ENCODE assay signal across 25 cellular contexts in genomic region chr7:129630341-129630740, GRCh38. TPM values are rescaled to one million over a fixed set of nuclear protein-coding genes. Genes with fewer than 3 reads are reported as not detected.
A peak's percentile ranks its signal among the peaks of the same experiment; 100 is the strongest.
DNase-seq lines count a peak whose midpoint lies in the region; ATAC-seq and TF ChIP-seq lines count a peak whose summit lies in the region.
"Had no signal": no experiment of that assay in that cellular context is flagged by ENCODE, and none has a peak within 500 bp of the region (broad histone marks: within the 10 kb centered on the region; RNA-seq: fewer than 3 reads in every experiment).

No MANE protein-coding gene starts in this region.

- peaks cover 33% of the 10 kb centered on the region for H3K27me3 ChIP-seq in GM23338 (ENCODE audit: insufficient read depth)
- no peaks in the 10 kb centered on the region for H3K27me3 ChIP-seq in Karpas-422 (ENCODE audit: low read length)
- H3K27me3 ChIP-seq in PC-3 (ENCODE audit: low read length), result no peaks in the 10 kb centered on the region
- H3K27me3 ChIP-seq: BLaER1 had no signal

- 0 out of 2 replicates have a peak overlapping the region, but pooled peaks have one; percentile 36 for H3K9ac ChIP-seq in Karpas-422 (ENCODE audit: low read length)
- no peak overlapping the region for H3K9ac ChIP-seq in PC-3 (ENCODE audit: low read length)
- H3K9ac ChIP-seq: BLaER1, GM23248 had no signal

- no peaks in the 10 kb centered on the region for H3K36me3 ChIP-seq in GM23338 (ENCODE audit: insufficient read depth)
- H3K36me3 ChIP-seq in Karpas-422 (ENCODE audit: insufficient read depth, low read length), result peaks cover 3% of the 10 kb centered on the region
- no peaks in the 10 kb centered on the region for H3K36me3 ChIP-seq in PC-3 (ENCODE audit: low read depth, low read length)
- H3K36me3 ChIP-seq: BLaER1, HAP-1 had no signal

- TF ChIP-seq CTCF in GM23338 (conservative IDR thresholded peaks at IDR 0.05; ENCODE audit: low read depth in 2 of 2), result no peak
- TF ChIP-seq CTCF in neural crest cell (conservative IDR thresholded peaks at IDR 0.05), result no peak
- TF ChIP-seq CTCF in PC-3 (conservative IDR thresholded peaks at IDR 0.05; ENCODE audit: low read depth, low read length), result no peak

- no peaks in the 10 kb centered on the region for H3F3A ChIP-seq in GM23338 (replicated peaks; ENCODE audit: low read depth)
- no peaks in the 10 kb centered on the region for H3F3A ChIP-seq in PC-3 (ENCODE audit: low read length, unreplicated experiment)

- ATAC-seq in GM23338, result peak; percentile 57
- no peak for ATAC-seq in T-helper 17 cell
- no peak for ATAC-seq in HG02870 (IDR thresholded peaks at IDR 0.05; ENCODE audit: unreplicated experiment)
- no peak for ATAC-seq in PC-3
- ATAC-seq in HG02571 (IDR thresholded peaks at IDR 0.05; ENCODE audit: unreplicated experiment), result no peak
- ATAC-seq: HepG2, K562, SK-N-SH treated with all-trans-retinoic acid at 6 μM for 48 hours, T-cell had no signal

- H3K27ac ChIP-seq in GM23338 (ENCODE audit: low read depth), result no peak overlapping the region
- H3K27ac ChIP-seq in Karpas-422 (ENCODE audit: low read length), result peak overlapping the region; percentile 46; the same call in 1 of the 2 replicates
- no peak overlapping the region for H3K27ac ChIP-seq in PC-3 (ENCODE audit: low read length)
- H3K27ac ChIP-seq: BLaER1, GM23248 had no signal

- H3K4me1 ChIP-seq in GM23338 (ENCODE audit: insufficient read depth), result peaks cover 49% of the 10 kb centered on the region
- H3K4me1 ChIP-seq in Karpas-422 (ENCODE audit: low read length), result peaks cover 49% of the 10 kb centered on the region
- H3K4me1 ChIP-seq in PC-3 (ENCODE audit: insufficient read depth, low read length), result peaks cover 3% of the 10 kb centered on the region; the same call in 1 of the 2 replicates
- H3K4me1 ChIP-seq: BLaER1 had no signal

- BruUV-seq in PC-3 (replicated peaks; lab: Mats Ljungman, UMichigan), result no TSS peak

- H3K27ac Mint-ChIP-seq in GM23338, result no peak overlapping the region
- H3K27ac Mint-ChIP-seq in T-helper 17 cell, result peak overlapping the region; percentile 32
- H3K27ac Mint-ChIP-seq in neural crest cell (ENCODE audit: unreplicated experiment), result peak overlapping the region; percentile 35
- H3K27ac Mint-ChIP-seq: CD4-positive, alpha-beta T cell; T-cell had no signal

- H2AFZ ChIP-seq in GM23338 (no peak overlapping the region), Karpas-422 (ENCODE audit: low read length) (no peak overlapping the region), PC-3 (ENCODE audit: low read length) (no peak overlapping the region)
- H2AFZ ChIP-seq: GM23248 had no signal

- H3K9me3 Mint-ChIP-seq in GM23338, result no peaks in the 10 kb centered on the region
- no peaks in the 10 kb centered on the region for H3K9me3 Mint-ChIP-seq in neural crest cell
- H3K9me3 Mint-ChIP-seq: CD4-positive, alpha-beta T cell; T-cell had no signal

- H3K79me2 ChIP-seq in GM23338 (replicated peaks; ENCODE audit: insufficient read depth), result peaks cover 89% of the 10 kb centered on the region
- H3K79me2 ChIP-seq in Karpas-422 (ENCODE audit: low read length), result peaks cover 89% of the 10 kb centered on the region
- H3K79me2 ChIP-seq in PC-3 (ENCODE audit: low read length), result peaks cover 90% of the 10 kb centered on the region

- peaks cover 12% of the 10 kb centered on the region for H3K27me3 Mint-ChIP-seq in GM23338 (ENCODE audit: insufficient read depth, low read depth, poor library complexity)
- H3K27me3 Mint-ChIP-seq in T-helper 17 cell, result no peaks in the 10 kb centered on the region
- no peaks in the 10 kb centered on the region for H3K27me3 Mint-ChIP-seq in neural crest cell (ENCODE audit: low read depth)
- H3K27me3 Mint-ChIP-seq: CD4-positive, alpha-beta T cell; T-cell had no signal

- POLR2A ChIA-PET in PC-3 (lab: Charles Lee; ENCODE audit: unreplicated experiment), result interaction anchor here (0.5 kb wide), 1 partner anchor 27 kb away, joined by 4 read pairs; no protein-coding TSS in a partner anchor

- CTCF ChIA-PET in PC-3 (lab: Charles Lee), result no interaction called here

- no peaks in the 10 kb centered on the region for H3K9me3 ChIP-seq in Karpas-422 (ENCODE audit: low read length)
- H3K9me3 ChIP-seq in T-helper 17 cell (ENCODE audit: control insufficient read depth, low read length, poor library complexity, severe bottlenecking), result no peaks in the 10 kb centered on the region
- no peaks in the 10 kb centered on the region for H3K9me3 ChIP-seq in PC-3 (ENCODE audit: low read length)
- H3K9me3 ChIP-seq: BLaER1, HAP-1 had no signal

- peaks cover 30% of the 10 kb centered on the region for H3K4me1 Mint-ChIP-seq in GM23338
- peaks cover 26% of the 10 kb centered on the region for H3K4me1 Mint-ChIP-seq in T-helper 17 cell
- H3K4me1 Mint-ChIP-seq in neural crest cell, result peaks cover 19% of the 10 kb centered on the region

- H3K4me3 Mint-ChIP-seq in GM23338 (no peak overlapping the region), T-helper 17 cell (no peak overlapping the region), neural crest cell (no peak overlapping the region)
- H3K4me3 Mint-ChIP-seq: CD4-positive, alpha-beta T cell; T-cell had no signal

- DNase-seq in GM23338 (ENCODE audit: low spot score), result no peak
- DNase-seq in Karpas-422, result no peak
- no peak for DNase-seq in T-helper 17 cell
- DNase-seq in neural crest cell (ENCODE audit: low read depth, low spot score), result no peak
- DNase-seq in PC-3, result no peak
- DNase-seq: CD4-positive, alpha-beta T cell; COR-L47; DMS79; GM23248; MM.1S; NCI-H1092 treated with DMSO at 0.1 percent for 48 hours; NCI-H146; NCI-H2029; NCI-H2171; NCI-H345; NCI-H524; SIG-M5; T-cell had no signal

- peaks cover 73% of the 10 kb centered on the region for H4K20me1 ChIP-seq in GM23338 (replicated peaks; ENCODE audit: insufficient read depth)
- H4K20me1 ChIP-seq in Karpas-422 (ENCODE audit: insufficient read depth, low read depth, low read length), result peaks cover 5% of the 10 kb centered on the region; the same call in 1 of the 2 replicates
- peaks cover 10% of the 10 kb centered on the region; the same call in 1 of the 2 replicates for H4K20me1 ChIP-seq in PC-3 (ENCODE audit: low read length)

- H3K36me3 Mint-ChIP-seq in GM23338 (ENCODE audit: low read depth) (no peaks in the 10 kb centered on the region), T-helper 17 cell (ENCODE audit: low read depth) (no peaks in the 10 kb centered on the region), neural crest cell (ENCODE audit: low read depth) (peaks cover 3% of the 10 kb centered on the region)
- H3K36me3 Mint-ChIP-seq: T-cell had no signal

- intact Hi-C loops in PC-3 (cut with micrococcal nuclease), result no loop called here

- H3K4me3 ChIP-seq in GM23338 (no peak overlapping the region), Karpas-422 (ENCODE audit: low read length) (no peak overlapping the region), PC-3 (ENCODE audit: low read length) (no peak overlapping the region)
- H3K4me3 ChIP-seq: BLaER1, GM23248, HAP-1, K562 had no signal

- no peaks in the 10 kb centered on the region for H3K9me2 ChIP-seq in GM23338 (ENCODE audit: insufficient read depth)
- no peaks in the 10 kb centered on the region for H3K9me2 ChIP-seq in Karpas-422 (replicated peaks; ENCODE audit: insufficient read depth, low read length)
- no peaks in the 10 kb centered on the region for H3K9me2 ChIP-seq in PC-3 (replicated peaks; ENCODE audit: low read length)

- peak overlapping the region; percentile 24 for H3K4me2 ChIP-seq in GM23338
- peak overlapping the region; percentile 50 for H3K4me2 ChIP-seq in Karpas-422 (ENCODE audit: low read depth, low read length, poor library complexity, severe bottlenecking)
- no peak overlapping the region for H3K4me2 ChIP-seq in PC-3 (ENCODE audit: low read length)
- H3K4me2 ChIP-seq: BLaER1 had no signal

TF ChIP-seq in GM23338, 12 proteins besides CTCF, POLR2A, EP300 and RAD21 (continues in another document):
- TF ChIP-seq ETS1 (IDR thresholded peaks at IDR 0.05) (no peak), JUNB (IDR thresholded peaks at IDR 0.05; ENCODE audit: unreplicated experiment) (no peak), EZH2phosphoT487 (IDR thresholded peaks at IDR 0.05; ENCODE audit: unreplicated experiment) (no peak), ZNF114 (CRISPR knock-in tag; IDR thresholded peaks at IDR 0.05) (no peak), NANOG (IDR thresholded peaks at IDR 0.05; ENCODE audit: borderline replicate concordance) (no peak), POLR2AphosphoS5 (IDR thresholded peaks at IDR 0.05; ENCODE audit: low read depth) (no peak), EZH2 (IDR thresholded peaks at IDR 0.05; ENCODE audit: low read depth, unreplicated experiment) (no peak), CREB1 (CRISPR knock-in tag; IDR thresholded peaks at IDR 0.05; ENCODE audit: low read depth) (no peak), STAT1 (IDR thresholded peaks at IDR 0.05; ENCODE audit: unreplicated experiment) (no peak), ZNF331 (CRISPR knock-in tag; IDR thresholded peaks at IDR 0.05; ENCODE audit: low read depth) (no peak)

RNA-seq across cellular contexts. Expression of gene NRF1, which starts 18.8 kb away (rescaled TPM):
- total RNA-seq in GM23338 (2014; rRNA removed; shearing (Covaris generic)), result 24.6 and 26.7 TPM in 2 replicates
- 4.8 and 5.3 TPM in 2 replicates for polyA plus RNA-seq in GM23338 (2016; fragmentation: Nextera tagmentation; extraction: Ambion mirVana)
- 20.1 and 22.5 TPM in 2 replicates for total RNA-seq in Karpas-422 (2014; rRNA removed; shearing (Covaris generic); ENCODE audit: low replicate concordance)
- total RNA-seq in T-helper 17 cell (10 to 100 TPM; 33.7 to 33.9 TPM), neural crest cell (27.4 and 27.5 TPM in 2 replicates), PC-3 (2014; rRNA removed) (13.6 and 21.1 TPM in 2 replicates)
